ENCODE assay signal across 13 cellular contexts in the genomic region with DNA sequence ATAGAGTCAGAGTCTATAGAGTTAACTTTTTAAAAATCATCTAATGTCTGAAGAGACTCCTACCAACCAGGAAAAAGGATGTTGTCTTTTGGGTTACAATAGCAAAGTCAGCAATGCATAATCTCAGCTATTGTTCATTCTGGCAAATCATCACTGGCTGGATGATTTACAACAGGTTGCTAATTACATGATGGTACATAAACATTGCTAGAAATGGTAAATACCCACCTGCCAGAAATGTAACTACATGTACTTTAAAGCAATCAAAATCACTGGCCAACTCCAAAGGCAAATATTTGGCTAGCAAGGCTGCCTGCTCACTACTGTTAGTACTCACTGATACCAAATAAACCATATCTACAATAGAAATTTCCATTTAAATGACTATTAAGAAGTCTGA.
DNase-seq lines count a peak whose midpoint lies in the region; ATAC-seq, FAIRE-seq and TF ChIP-seq lines count a peak whose summit lies in the region.
"Had no signal": no experiment of that assay in that cellular context is flagged by ENCODE, and none has a peak within 500 bp of the region (broad histone marks: within the 10 kb centered on the region; RNA-seq: fewer than 3 reads in every experiment).

No MANE protein-coding gene starts in this region.

- H3K27ac ChIP-seq in left lung = no peak overlapping the region
- H3K27ac ChIP-seq: SJCRH30, uterus had no signal

- no peak for TF ChIP-seq CTCF in left lung (IDR thresholded peaks at IDR 0.05)

- intact Hi-C loops in left lung (cut with DNase I) = no loop called here

- DNase-seq in DMS153 (lab: John Stamatoyannopoulos, UW) (peak; percentile 98), NCI-H1436 (lab: John Stamatoyannopoulos, UW) (peak; percentile 81), NCI-H774 (lab: John Stamatoyannopoulos, UW) (peak; percentile 65), left lung (no peak), GM12892 (ENCODE audit: insufficient read length) (no peak), Kasumi-1 (lab: John Stamatoyannopoulos, UW) (no peak), HTR-8/SVneo (ENCODE audit: insufficient read length, low spot score) (no peak)
- DNase-seq: activated CD4-positive, CD25-positive, alpha-beta regulatory T cell treated with anti-CD3 and anti-CD28 coated beads, Interleukin-2, amount 50 U/mL, for 72 hours; CD8-positive, alpha-beta T cell; SJCRH30; uterus had no signal

- no peaks in the 10 kb centered on the region for H3K36me3 ChIP-seq in left lung
- H3K36me3 ChIP-seq: SJCRH30, uterus had no signal

- no peak overlapping the region for H3K4me3 ChIP-seq in left lung
- H3K4me3 ChIP-seq: SJCRH30, uterus had no signal

- H3K27me3 ChIP-seq in left lung = no peaks in the 10 kb centered on the region
- H3K27me3 ChIP-seq: SJCRH30, uterus had no signal

- FAIRE-seq in GM12892 (lab: Jason Lieb, UNC) (no peak), HTR-8/SVneo (lab: Jason Lieb, UNC) (no peak)

- no peaks in the 10 kb centered on the region for H3K9me3 ChIP-seq in left lung
- H3K9me3 ChIP-seq: SJCRH30, uterus had no signal

- TF ChIP-seq POLR2A in GM12892 (IDR thresholded peaks at IDR 0.05; ENCODE audit: low read depth, low read length) = no peak

- ATAC-seq in left lung (peak; percentile 49), HG02981 (IDR thresholded peaks at IDR 0.05; ENCODE audit: unreplicated experiment) (no peak)
- ATAC-seq: CD8-positive, alpha-beta T cell; esophagus mucosa had no signal

- H3K4me1 ChIP-seq in left lung = peaks cover 6 to 31% of the 10 kb centered on the region in 2 donors
- H3K4me1 ChIP-seq: SJCRH30 had no signal

Comparison
In these comparisons a context has a peak if more than half of its experiments do, and no peak if none do; other contexts are left out.
1. DNase-seq: peak in DMS153 (single experiment), NCI-H1436 (single experiment) and NCI-H774 (single experiment); none in left lung (0 of 2), GM12892 (single experiment), Kasumi-1 (0 of 2) and HTR-8/SVneo (single experiment).